Comparison of ENCODE assay signal across 35 cellular contexts in genomic region chr11:6892400-6892799, GRCh38. TPM values are rescaled to one million over a fixed set of nuclear protein-coding genes. Genes with fewer than 3 reads are reported as not detected.
"Had no signal": no experiment of that assay in that cellular context is flagged by ENCODE, and none has a peak within 500 bp of the region (broad histone marks: within the 10 kb centered on the region; RNA-seq: fewer than 3 reads in every experiment).

OR2D2 (minus strand) TSS chr11:6892500; CDS start chr11:6892500, 0 bp downstream.

- H3K9me3 ChIP-seq: adrenal gland, ascending aorta, body of pancreas had no signal

- H3K27ac ChIP-seq: adrenal gland, ascending aorta, body of pancreas, brain microvascular endothelial cell, breast epithelium, cardiac muscle cell had no signal

- H3K4me3 ChIP-seq: adrenal gland, ascending aorta, body of pancreas, breast epithelium, cardiac muscle cell had no signal

- H3K4me1 ChIP-seq: adrenal gland, ascending aorta, body of pancreas, breast epithelium had no signal

- FAIRE-seq: astrocyte had no signal

- H3K27me3 ChIP-seq: ascending aorta, body of pancreas, brain microvascular endothelial cell, breast epithelium, cardiac muscle cell had no signal

- ATAC-seq: activated naive CD4-positive, alpha-beta T cell treated with anti-CD3 and anti-CD28 coated beads, Interleukin-2, amount 50 U/mL, for 72 hours; activated naive CD8-positive, alpha-beta T cell treated with anti-CD3 and anti-CD28 coated beads, Interleukin-2, amount 50 U/mL, for 24 hours; activated T-cell treated with anti-CD3 and anti-CD28 coated beads, Interleukin-2, amount 50 U/mL, for 4 hours; activated T-cell treated with anti-CD3 and anti-CD28 coated beads, Interleukin-2, amount 50 U/mL, for 72 hours; activated T-helper 17 cell treated with anti-CD3 and anti-CD28 coated beads, Interleukin-2, amount 50 U/mL, for 72 hours; body of pancreas had no signal

- DNase-seq: activated effector memory CD4-positive, alpha-beta T cell treated with anti-CD3 and anti-CD28 coated beads, Interleukin-2, amount 50 U/mL, for 16 hours; activated effector memory CD4-positive, alpha-beta T cell treated with Interleukin-2 at 50 U/mL for 16 hours; activated gamma-delta T cell; activated gamma-delta T cell treated with Interleukin-2 at 50 U/mL for 16 hours; activated naive CD4-positive, alpha-beta T cell; activated naive CD4-positive, alpha-beta T cell treated with anti-CD3 and anti-CD28 coated beads for 36 hours; activated naive CD4-positive, alpha-beta T cell treated with anti-CD3 and anti-CD28 coated beads, Interleukin-2, amount 10 ng/mL, durations not matched to agents 7 days and 5 days; activated naive CD4-positive, alpha-beta T cell treated with anti-CD3 and anti-CD28 coated beads, Interleukin-2, amount 50 U/mL, for 16 hours; activated naive CD4-positive, alpha-beta T cell treated with Interleukin-2 at 50 U/mL for 16 hours; activated naive CD8-positive, alpha-beta T cell treated with anti-CD3 and anti-CD28 coated beads for 36 hours; activated naive CD8-positive, alpha-beta T cell treated with anti-CD3 and anti-CD28 coated beads, Interleukin-2, amount 10 ng/mL, durations not matched to agents 7 days and 5 days; activated naive CD8-positive, alpha-beta T cell treated with anti-CD3 and anti-CD28 coated beads, Interleukin-2, amount 50 U/mL, for 24 hours; activated T-cell treated with anti-CD3 and anti-CD28 coated beads, Interleukin-2, amount 50 U/mL, for 4 hours; activated T-cell treated with anti-CD3 and anti-CD28 coated beads, Interleukin-2, amount 50 U/mL, for 48 hours; activated T-cell treated with anti-CD3 and anti-CD28 coated beads, Interleukin-2, amount 50 U/mL, for 72 hours; adrenal gland; amniotic stem cell; amygdala; anterior cingulate cortex; aorta; body of pancreas; brain microvascular endothelial cell; caudate nucleus; central memory CD4-positive, alpha-beta T cell; cerebellar nuclear complex had no signal

- H3K36me3 ChIP-seq: adrenal gland, ascending aorta, brain microvascular endothelial cell, breast epithelium, cardiac muscle cell had no signal

RNA-seq across cellular contexts. Expression of gene OR2D2, which starts in this region (rescaled TPM):
- total RNA-seq: activated naive CD4-positive, alpha-beta T cell treated with anti-CD3 and anti-CD28 coated beads for 36 hours; activated naive CD8-positive, alpha-beta T cell treated with anti-CD3 and anti-CD28 coated beads for 36 hours; activated naive CD8-positive, alpha-beta T cell treated with anti-CD3 and anti-CD28 coated beads, Interleukin-2, amount 10 ng/mL, durations not matched to agents 7 days and 5 days; activated T-cell treated with anti-CD3 and anti-CD28 coated beads, Interleukin-2, amount 50 U/mL, for 4 hours; activated T-helper 17 cell treated with anti-CD3 and anti-CD28 coated beads, Interleukin-2, amount 50 U/mL, for 72 hours; aorta; ascending aorta; bronchial epithelial cell; cardiac muscle cell; cardiac septum; chondrocyte had no signal
- polyA plus RNA-seq: adipose tissue, adrenal gland, aorta, cardiac muscle cell had no signal
